In genomic region chr5:64811050-64811640, GRCh38 we compare ENCODE assay signal across 8 cellular contexts. TPM values are rescaled to one million over a fixed set of nuclear protein-coding genes. Genes with fewer than 3 reads are reported as not detected.
A peak's percentile ranks its signal among the peaks of the same experiment; 100 is the strongest.
DNase-seq lines count a peak whose midpoint lies in the region; ATAC-seq and TF ChIP-seq lines count a peak whose summit lies in the region.

No MANE protein-coding gene starts in this region.

- peaks cover 13% of the 10 kb centered on the region for H3K36me3 ChIP-seq in CD4-positive, CD25-positive, alpha-beta regulatory T cell (ENCODE audit: control insufficient read depth, insufficient read depth, low read length)
- H3K36me3 ChIP-seq in ovary (no peaks in the 10 kb centered on the region), H7 (replicated peaks; ENCODE audit: control insufficient read depth, insufficient read depth, low read length) (no peaks in the 10 kb centered on the region)

- 90 to 94% (median 93%) methylated on average over 1 of the region's 1 CpG for WGBS in ovary, 3 donors

- TF ChIP-seq POLR2A in ovary (IDR thresholded peaks at IDR 0.05) = no peak

- no peaks in the 10 kb centered on the region for H3K4me1 ChIP-seq in CD4-positive, CD25-positive, alpha-beta regulatory T cell (ENCODE audit: control insufficient read depth, insufficient read depth, low read length, poor library complexity, severe bottlenecking)
- no peaks in the 10 kb centered on the region for H3K4me1 ChIP-seq in ovary (ENCODE audit: insufficient read depth)

- H3K27me3 ChIP-seq in CD4-positive, CD25-positive, alpha-beta regulatory T cell (ENCODE audit: control insufficient read depth, insufficient read depth, low read length) = no peaks in the 10 kb centered on the region
- H3K27me3 ChIP-seq in ovary (no peaks in the 10 kb centered on the region), H7 (ENCODE audit: control insufficient read depth, insufficient read depth, low read length) (no peaks in the 10 kb centered on the region)

- H3K27ac ChIP-seq in CD4-positive, CD25-positive, alpha-beta regulatory T cell (ENCODE audit: insufficient read depth, low read length, poor library complexity, severe bottlenecking) = no peak overlapping the region
- no peak overlapping the region for H3K27ac ChIP-seq in ovary

- no peaks in the 10 kb centered on the region for H3K27me3 Mint-ChIP-seq in CD4-positive, CD25-positive, alpha-beta regulatory T cell

- peak in 2 of 3 donors; percentile 42 to 65 for DNase-seq in CD4-positive, CD25-positive, alpha-beta regulatory T cell
- DNase-seq in LoVo (ENCODE audit: low spot score) = peak; percentile 50
- peak; percentile 15 for DNase-seq in SKM-1 (lab: John Stamatoyannopoulos, UW; ENCODE audit: unreplicated experiment)
- DNase-seq in fibroblast of pulmonary artery (ENCODE audit: low read depth) = peak; percentile 86
- no peak for DNase-seq in ovary
- DNase-seq in H7 = no peak

- TF ChIP-seq CTCF in fibroblast of pulmonary artery (IDR thresholded peaks at IDR 0.05; ENCODE audit: low read length, missing control alignments) (peak; percentile 77), ovary (IDR thresholded peaks at IDR 0.05) (peak in 2 of 3 donors; percentile 34 to 39)

- intact Hi-C loops in ovary (cut with DNase I) = loop anchor here in 3 of 4 donors (5.0 to 10.0 kb wide), 3 partner anchors 671 to 676 kb away; partner anchors contain the start of gene ADAMTS6 (in 2 of the 3)

- H3K36me3 Mint-ChIP-seq in CD4-positive, CD25-positive, alpha-beta regulatory T cell = peaks cover 27% of the 10 kb centered on the region

- ATAC-seq in CD4-positive, CD25-positive, alpha-beta regulatory T cell (ENCODE audit: low read depth in 2 of 2) = no peak
- peak; percentile 59 for ATAC-seq in GM18861 (IDR thresholded peaks at IDR 0.05; ENCODE audit: unreplicated experiment)
- ATAC-seq in GM19324 (IDR thresholded peaks at IDR 0.05; ENCODE audit: low FRiP score, unreplicated experiment) = no peak

- H3K4me1 Mint-ChIP-seq in CD4-positive, CD25-positive, alpha-beta regulatory T cell = peaks cover 0 to 20% (median under 1%) of the 10 kb centered on the region in 4 donors

- H3K9me3 Mint-ChIP-seq in CD4-positive, CD25-positive, alpha-beta regulatory T cell = no peaks in the 10 kb centered on the region

- H3K4me3 Mint-ChIP-seq in CD4-positive, CD25-positive, alpha-beta regulatory T cell = no peak overlapping the region

- no peak overlapping the region for H3K27ac Mint-ChIP-seq in CD4-positive, CD25-positive, alpha-beta regulatory T cell

- H3K9me3 ChIP-seq in CD4-positive, CD25-positive, alpha-beta regulatory T cell (ENCODE audit: control insufficient read depth in 2 of 2, low read length in 2 of 2) = no peaks in the 10 kb centered on the region
- no peaks in the 10 kb centered on the region for H3K9me3 ChIP-seq in ovary

- no peak overlapping the region for H3K4me3 ChIP-seq in CD4-positive, CD25-positive, alpha-beta regulatory T cell (ENCODE audit: low read depth, low read length)
- no peak overlapping the region for H3K4me3 ChIP-seq in fibroblast of pulmonary artery (replicated peaks; ENCODE audit: low read depth, low read length)
- H3K4me3 ChIP-seq in ovary = no peak overlapping the region
- no peak overlapping the region for H3K4me3 ChIP-seq in H7 (ENCODE audit: insufficient read depth, low read depth, low read length)

- TF ChIP-seq EP300 in ovary (IDR thresholded peaks at IDR 0.05) = no peak

RNA-seq across cellular contexts. Expression of gene CWC27, which starts 42.4 kb away (rescaled TPM):
- 28.2 TPM for total RNA-seq in CD4-positive, CD25-positive, alpha-beta regulatory T cell
- polyA plus RNA-seq in CD4-positive, CD25-positive, alpha-beta regulatory T cell = 10 to 100 TPM; 22.4 to 33.4 (median 27.4) TPM
- 10 to 100 TPM in 6 of 7 donors, 1 to 10 TPM in 1; 10.0 to 22.6 (median 18.9) TPM for total RNA-seq in ovary
- polyA plus RNA-seq in ovary = 10 to 100 TPM; 17.6 to 23.1 TPM
- total RNA-seq in H7 (2014; rRNA removed; shearing (Covaris generic)) = 19.0 and 29.4 TPM in 2 replicates

RNA-seq across cellular contexts. Expression of gene SREK1IP1, which starts 42.7 kb away (rescaled TPM):
- 31.6 TPM for total RNA-seq in CD4-positive, CD25-positive, alpha-beta regulatory T cell
- polyA plus RNA-seq in CD4-positive, CD25-positive, alpha-beta regulatory T cell = 10 to 100 TPM; 30.1 to 38.3 (median 33.5) TPM
- 10 to 100 TPM in 5 of 7 donors, 1 to 10 TPM in 2; 6.1 to 18.9 (median 15.8) TPM for total RNA-seq in ovary
- polyA plus RNA-seq in ovary = 1 to 10 TPM; 7.1 to 7.2 TPM
- 13.5 and 14.0 TPM in 2 replicates for total RNA-seq in H7 (2014; rRNA removed; shearing (Covaris generic))

Comparison
In these comparisons a context has a peak if more than half of its experiments do, and no peak if none do; other contexts are left out.
1. DNase-seq: peak in CD4-positive, CD25-positive, alpha-beta regulatory T cell (2 of 3), LoVo (single experiment), SKM-1 (single experiment) and fibroblast of pulmonary artery (single experiment); none in ovary (0 of 5) and H7 (single experiment).